ENCODE assay signal across 14 cellular contexts in the genomic region with DNA sequence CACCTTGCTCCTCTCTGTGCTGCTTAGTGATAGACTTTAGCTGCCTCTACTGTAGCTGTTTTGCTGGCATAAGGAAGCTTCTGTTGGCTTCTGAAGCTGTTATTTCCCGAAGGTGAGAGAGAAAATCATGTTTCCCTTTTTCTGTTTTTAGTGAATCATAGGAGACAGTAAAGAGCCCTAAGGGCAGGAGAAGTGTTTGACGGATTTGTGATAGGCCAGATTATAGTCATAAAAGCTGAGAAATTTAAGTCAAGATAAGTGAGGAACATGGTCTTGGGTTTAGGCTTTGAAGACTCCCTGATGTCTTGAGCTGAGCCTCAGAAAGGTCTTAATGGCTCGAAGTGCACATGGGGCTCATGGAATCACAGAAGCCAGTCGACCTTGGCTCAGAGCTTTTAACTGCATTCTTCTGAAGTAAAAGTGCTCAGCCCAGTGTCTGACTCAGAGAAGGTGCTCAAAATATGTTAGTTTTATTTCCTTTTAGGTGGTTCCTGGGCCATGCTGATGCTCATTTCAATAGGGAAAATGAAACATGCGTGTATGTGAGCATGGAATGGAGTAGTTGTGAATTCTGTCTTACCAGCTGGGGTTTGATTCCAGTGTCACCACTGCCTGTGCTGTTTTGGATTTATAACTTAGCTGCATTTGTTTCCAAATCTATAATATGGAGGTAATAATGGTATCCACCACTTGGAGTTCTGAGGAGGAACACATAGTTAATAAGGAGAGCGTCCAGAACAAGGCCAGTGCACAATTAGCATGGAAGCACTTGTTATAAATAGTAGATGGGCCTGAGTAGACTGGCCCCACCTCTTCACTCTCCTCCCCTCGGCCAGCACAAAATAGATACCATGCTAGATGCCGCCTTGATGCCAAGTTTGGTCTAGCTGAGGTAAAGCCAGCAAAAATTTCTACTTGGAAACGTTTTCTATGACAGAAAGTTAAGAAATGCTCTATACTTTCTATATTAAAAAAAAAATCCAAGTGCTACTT.
A peak's percentile ranks its signal among the peaks of the same experiment; 100 is the strongest.
DNase-seq lines count a peak whose midpoint lies in the region; ATAC-seq and TF ChIP-seq lines count a peak whose summit lies in the region.
"Had no signal": no experiment of that assay in that cellular context is flagged by ENCODE, and none has a peak within 500 bp of the region (broad histone marks: within the 10 kb centered on the region; RNA-seq: fewer than 3 reads in every experiment).

No MANE protein-coding gene starts in this region.

- TF ChIP-seq EP300 in transverse colon (IDR thresholded peaks at IDR 0.05; ENCODE audit: low read depth), result no peak

- H3K4me3 Mint-ChIP-seq in WTC11, result no peak overlapping the region
- H3K4me3 Mint-ChIP-seq: activated CD8-positive, alpha-beta T cell treated with anti-CD3 and anti-CD28 coated beads for 36 hours; CD4-positive, alpha-beta T cell; stimulated activated naive CD8-positive, alpha-beta T cell treated with anti-CD3 and anti-CD28 coated beads, Interleukin-15, amount 100 ng/mL, for 72 hours had no signal

- POLR2A ChIA-PET in WTC11 (lab: Charles Lee), result no interaction called here

- no peaks in the 10 kb centered on the region for H3K9me3 ChIP-seq in muscle layer of colon (ENCODE audit: low read length)
- H3K9me3 ChIP-seq in transverse colon, result no peaks in the 10 kb centered on the region

- peaks cover 69% of the 10 kb centered on the region for H3K4me1 ChIP-seq in muscle layer of colon (ENCODE audit: insufficient read depth, low read length)
- H3K4me1 ChIP-seq in transverse colon, result peaks cover 45 to 74% (median 54%) of the 10 kb centered on the region in 4 donors

- no peaks in the 10 kb centered on the region for H3K9me3 Mint-ChIP-seq in WTC11
- H3K9me3 Mint-ChIP-seq: activated CD8-positive, alpha-beta T cell treated with anti-CD3 and anti-CD28 coated beads for 36 hours; CD4-positive, alpha-beta T cell; stimulated activated naive CD8-positive, alpha-beta T cell treated with anti-CD3 and anti-CD28 coated beads, Interleukin-15, amount 100 ng/mL, for 72 hours had no signal

- H3K36me3 Mint-ChIP-seq in WTC11, result 0 out of 2 replicates have a peak, but pooled peaks cover 4% of the 10 kb centered on the region

- 73 to 80% methylated on average over 9 of the region's 9 CpGs for WGBS in transverse colon (ENCODE audit: low coverage in 1 of 2), 2 donors

- H3K36me3 ChIP-seq in muscle layer of colon (ENCODE audit: insufficient read depth, low read length) (no peaks in the 10 kb centered on the region), transverse colon (no peaks in the 10 kb centered on the region)

- H3K9ac ChIP-seq in muscle layer of colon (ENCODE audit: low read length), result no peak overlapping the region

- H3K4me3 ChIP-seq in fibroblast of the aortic adventitia (ENCODE audit: low read depth, low read length), result no peak overlapping the region
- no peak overlapping the region for H3K4me3 ChIP-seq in muscle layer of colon (ENCODE audit: low read depth in 1 of 2, low read length in 2 of 2)
- no peak overlapping the region for H3K4me3 ChIP-seq in transverse colon

- no peak for TF ChIP-seq POLR2A in transverse colon (IDR thresholded peaks at IDR 0.05)

- intact Hi-C loops in transverse colon (cut with DNase I; ENCODE audit: low total_unique reads), result no loop called here

- no peaks in the 10 kb centered on the region for H3K27me3 ChIP-seq in muscle layer of colon (ENCODE audit: control insufficient read depth in 1 of 2, insufficient read depth in 2 of 2, low read length in 2 of 2)
- no peaks in the 10 kb centered on the region for H3K27me3 ChIP-seq in transverse colon

- H3K4me1 Mint-ChIP-seq in WTC11, result peaks cover 66% of the 10 kb centered on the region
- H3K4me1 Mint-ChIP-seq: stimulated activated naive CD8-positive, alpha-beta T cell treated with anti-CD3 and anti-CD28 coated beads, Interleukin-15, amount 100 ng/mL, for 72 hours had no signal

- TF ChIP-seq CTCF in WTC11 (IDR thresholded peaks at IDR 0.05) (no peak), fibroblast of the aortic adventitia (IDR thresholded peaks at IDR 0.05; ENCODE audit: insufficient read depth, low read length) (no peak), transverse colon (IDR thresholded peaks at IDR 0.05) (no peak)

- ATAC-seq in WTC11 (no peak), GM19035 (IDR thresholded peaks at IDR 0.05; ENCODE audit: unreplicated experiment) (no peak)
- ATAC-seq: activated CD8-positive, alpha-beta T cell treated with anti-CD3 and anti-CD28 coated beads for 36 hours; stimulated activated naive CD8-positive, alpha-beta T cell treated with anti-CD3 and anti-CD28 coated beads, Interleukin-15, amount 100 ng/mL, for 72 hours had no signal

- in situ Hi-C loops in transverse colon (cut with MboI; ENCODE audit: low pct_ligation_motif_present in 1 of 4, low pct_unique_long_range_greater_than_20kb in 1 of 4, low sequenced_read_pairs in 3 of 4), result no loop called here

- peak overlapping the region; percentile 18; the same call in 1 of the 2 replicates for H3K27ac Mint-ChIP-seq in WTC11
- H3K27ac Mint-ChIP-seq: activated CD8-positive, alpha-beta T cell treated with anti-CD3 and anti-CD28 coated beads for 36 hours; CD4-positive, alpha-beta T cell had no signal

- H3K27me3 Mint-ChIP-seq in WTC11 (ENCODE audit: low read depth), result no peaks in the 10 kb centered on the region
- H3K27me3 Mint-ChIP-seq: activated CD8-positive, alpha-beta T cell treated with anti-CD3 and anti-CD28 coated beads for 36 hours; CD4-positive, alpha-beta T cell; stimulated activated naive CD8-positive, alpha-beta T cell treated with anti-CD3 and anti-CD28 coated beads, Interleukin-15, amount 100 ng/mL, for 72 hours had no signal

- DNase-seq in WTC11 (ENCODE audit: low spot score) (no peak), fibroblast of the aortic adventitia (ENCODE audit: low read depth) (peak; percentile 48), transverse colon (no peak), NCI-H2196 (lab: John Stamatoyannopoulos, UW; ENCODE audit: unreplicated experiment) (no peak), activated gamma-delta T cell treated with Interleukin-2 at 50 U/mL for 16 hours (no peak), NCI-H2029 (lab: John Stamatoyannopoulos, UW) (no peak)
- DNase-seq: activated CD8-positive, alpha-beta T cell treated with anti-CD3 and anti-CD28 coated beads for 36 hours; CD4-positive, alpha-beta T cell; central memory CD4-positive, alpha-beta T cell; GF-D8; NCI-H1105; stimulated activated naive CD8-positive, alpha-beta T cell treated with anti-CD3 and anti-CD28 coated beads, Interleukin-15, amount 100 ng/mL, for 72 hours had no signal

- peak overlapping the region; percentile 51 for H3K27ac ChIP-seq in muscle layer of colon (ENCODE audit: low read depth, low read length)
- peak overlapping the region; percentile 67 to 84 (median 75) for H3K27ac ChIP-seq in transverse colon

- CTCF ChIA-PET in WTC11 (lab: Charles Lee), result interaction anchor here (1.0 to 1.9 kb wide), 4 partner anchors 57 to 244 kb away, joined by 3 to 15 read pairs (median 6); no protein-coding TSS in a partner anchor

TF ChIP-seq in WTC11, 78 proteins besides CTCF, POLR2A, EP300 and RAD21 (continues in another document):
- TF ChIP-seq, protein P1, sequence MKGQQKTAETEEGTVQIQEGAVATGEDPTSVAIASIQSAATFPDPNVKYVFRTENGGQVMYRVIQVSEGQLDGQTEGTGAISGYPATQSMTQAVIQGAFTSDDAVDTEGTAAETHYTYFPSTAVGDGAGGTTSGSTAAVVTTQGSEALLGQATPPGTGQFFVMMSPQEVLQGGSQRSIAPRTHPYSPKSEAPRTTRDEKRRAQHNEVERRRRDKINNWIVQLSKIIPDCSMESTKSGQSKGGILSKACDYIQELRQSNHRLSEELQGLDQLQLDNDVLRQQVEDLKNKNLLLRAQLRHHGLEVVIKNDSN (CRISPR knock-in tag; IDR thresholded peaks at IDR 0.05), result no peak
- TF ChIP-seq SP1 (CRISPR knock-in tag; conservative IDR thresholded peaks at IDR 0.05) (no peak), ZNF138 (CRISPR knock-in tag; conservative IDR thresholded peaks at IDR 0.05) (no peak), HMGXB4 (CRISPR knock-in tag; IDR thresholded peaks at IDR 0.05) (no peak), RORB (CRISPR knock-in tag; IDR thresholded peaks at IDR 0.05) (no peak), TCF7 (CRISPR knock-in tag; IDR thresholded peaks at IDR 0.05; ENCODE audit: low read depth) (no peak), SMAD3 (CRISPR knock-in tag; IDR thresholded peaks at IDR 0.05; ENCODE audit: borderline replicate concordance) (no peak), TEAD4 (CRISPR knock-in tag; IDR thresholded peaks at IDR 0.05) (no peak), MXD4 (CRISPR knock-in tag; IDR thresholded peaks at IDR 0.05; ENCODE audit: borderline replicate concordance) (no peak), ZBTB21 (CRISPR knock-in tag; IDR thresholded peaks at IDR 0.05; ENCODE audit: borderline replicate concordance) (no peak), ZNF317 (CRISPR knock-in tag; IDR thresholded peaks at IDR 0.05; ENCODE audit: borderline replicate concordance, low read depth) (no peak)
- TF ChIP-seq, protein P2, sequence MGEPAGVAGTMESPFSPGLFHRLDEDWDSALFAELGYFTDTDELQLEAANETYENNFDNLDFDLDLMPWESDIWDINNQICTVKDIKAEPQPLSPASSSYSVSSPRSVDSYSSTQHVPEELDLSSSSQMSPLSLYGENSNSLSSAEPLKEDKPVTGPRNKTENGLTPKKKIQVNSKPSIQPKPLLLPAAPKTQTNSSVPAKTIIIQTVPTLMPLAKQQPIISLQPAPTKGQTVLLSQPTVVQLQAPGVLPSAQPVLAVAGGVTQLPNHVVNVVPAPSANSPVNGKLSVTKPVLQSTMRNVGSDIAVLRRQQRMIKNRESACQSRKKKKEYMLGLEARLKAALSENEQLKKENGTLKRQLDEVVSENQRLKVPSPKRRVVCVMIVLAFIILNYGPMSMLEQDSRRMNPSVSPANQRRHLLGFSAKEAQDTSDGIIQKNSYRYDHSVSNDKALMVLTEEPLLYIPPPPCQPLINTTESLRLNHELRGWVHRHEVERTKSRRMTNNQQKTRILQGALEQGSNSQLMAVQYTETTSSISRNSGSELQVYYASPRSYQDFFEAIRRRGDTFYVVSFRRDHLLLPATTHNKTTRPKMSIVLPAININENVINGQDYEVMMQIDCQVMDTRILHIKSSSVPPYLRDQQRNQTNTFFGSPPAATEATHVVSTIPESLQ (CRISPR knock-in tag; IDR thresholded peaks at IDR 0.05), result no peak
